In genomic region chr4:82957045-82957444, GRCh38 we compare ENCODE assay signal across 26 cellular contexts. TPM values are rescaled to one million over a fixed set of nuclear protein-coding genes. Genes with fewer than 3 reads are reported as not detected.
DNase-seq lines count a peak whose midpoint lies in the region; ATAC-seq and TF ChIP-seq lines count a peak whose summit lies in the region.
"Had no signal": no experiment of that assay in that cellular context is flagged by ENCODE, and none has a peak within 500 bp of the region (broad histone marks: within the 10 kb centered on the region; RNA-seq: fewer than 3 reads in every experiment).

No MANE protein-coding gene starts in this region.

- H3K4me1 ChIP-seq in foreskin keratinocyte (no peaks in the 10 kb centered on the region), prostate gland (replicated peaks) (no peaks in the 10 kb centered on the region)
- H3K4me1 ChIP-seq: esophagus squamous epithelium, lower lobe of right lung, Peyer's patch had no signal

- no peak overlapping the region for H3K27ac ChIP-seq in foreskin keratinocyte
- H3K27ac ChIP-seq in prostate gland, result no peak overlapping the region
- H3K27ac ChIP-seq: esophagus squamous epithelium, lower lobe of right lung, Peyer's patch had no signal

- H3K9me3 ChIP-seq in prostate gland, result no peaks in the 10 kb centered on the region
- H3K9me3 ChIP-seq: esophagus squamous epithelium, lower lobe of right lung, Peyer's patch had no signal

- no peaks in the 10 kb centered on the region for H3K27me3 ChIP-seq in foreskin keratinocyte
- no peaks in the 10 kb centered on the region for H3K27me3 ChIP-seq in prostate gland (replicated peaks; ENCODE audit: insufficient read depth)
- H3K27me3 ChIP-seq: esophagus squamous epithelium, Peyer's patch had no signal

- TF ChIP-seq CTCF in foreskin keratinocyte (conservative IDR thresholded peaks at IDR 0.05) (no peak), prostate gland (IDR thresholded peaks at IDR 0.05) (no peak)

- DNase-seq in activated naive CD4-positive, alpha-beta T cell treated with anti-CD3 and anti-CD28 coated beads, Interleukin-2, amount 10 ng/mL, durations not matched to agents 7 days and 5 days, result no peak
- no peak for DNase-seq in activated naive CD4-positive, alpha-beta T cell (lab: John Stamatoyannopoulos, UW)
- peak; percentile 56 for DNase-seq in NOMO-1 treated with DMSO at 0.1 percent for 48 hours (lab: John Stamatoyannopoulos, UW; ENCODE audit: unreplicated experiment)
- DNase-seq in foreskin keratinocyte, result peak; percentile 2 to 11
- DNase-seq in prostate gland (ENCODE audit: low spot score), result no peak
- DNase-seq in SIG-M5 (lab: John Stamatoyannopoulos, UW), result no peak
- DNase-seq in DMS79 treated with DMSO at 0.1 percent for 48 hours (lab: John Stamatoyannopoulos, UW), result no peak
- DNase-seq: ACHN; activated CD4-positive, alpha-beta T cell treated with anti-CD3 and anti-CD28 coated beads, Interleukin-2, amount 50 U/mL, for 48 hours; activated T-cell treated with anti-CD3 and anti-CD28 coated beads, Interleukin-2, amount 50 U/mL, for 4 hours; caudate nucleus; DMS153; effector CD4-positive, alpha-beta T cell; esophagus squamous epithelium; glutamatergic neuron; lower lobe of right lung; NCI-H1092 treated with DMSO at 0.1 percent for 48 hours; NCI-H526 treated with DMSO at 0.1 percent for 48 hours; Peyer's patch; right cardiac atrium; stimulated activated CD4-positive, alpha-beta T cell treated with anti-CD3 and anti-CD28 coated beads, Interleukin-15, amount 100 ng/mL, for 24 hours; stimulated activated naive CD4-positive, alpha-beta T cell had no signal

- CTCF ChIA-PET in activated naive CD4-positive, alpha-beta T cell treated with anti-CD3 and anti-CD28 coated beads, Interleukin-2, amount 10 ng/mL, durations not matched to agents 7 days and 5 days (lab: Charles Lee), result interaction anchor here (1.1 kb wide), 1 partner anchor 12 kb away, joined by 5 read pairs; no protein-coding TSS in a partner anchor

- H3K4me3 ChIP-seq in prostate gland, result no peak overlapping the region
- H3K4me3 ChIP-seq: esophagus squamous epithelium, lower lobe of right lung, Peyer's patch had no signal

- H3K36me3 ChIP-seq in prostate gland, result no peaks in the 10 kb centered on the region

- peaks cover 12% of the 10 kb centered on the region for H3K4me1 Mint-ChIP-seq in activated naive CD4-positive, alpha-beta T cell treated with anti-CD3 and anti-CD28 coated beads, Interleukin-2, amount 10 ng/mL, durations not matched to agents 7 days and 5 days

- H3K4me3 Mint-ChIP-seq in activated naive CD4-positive, alpha-beta T cell treated with anti-CD3 and anti-CD28 coated beads, Interleukin-2, amount 10 ng/mL, durations not matched to agents 7 days and 5 days, result no peak overlapping the region
- H3K4me3 Mint-ChIP-seq: activated T-cell treated with anti-CD3 and anti-CD28 coated beads, Interleukin-2, amount 50 U/mL, for 4 hours; CD4-positive, CD25-positive, alpha-beta regulatory T cell; type B pancreatic cell had no signal

- TF ChIP-seq POLR2A in GM18505 (IDR thresholded peaks at IDR 0.05; ENCODE audit: borderline replicate concordance, extremely low read depth, insufficient read depth, insufficient read length), result no peak
- no peak for TF ChIP-seq POLR2A in prostate gland (IDR thresholded peaks at IDR 0.05)

- H3K27me3 Mint-ChIP-seq in activated naive CD4-positive, alpha-beta T cell treated with anti-CD3 and anti-CD28 coated beads, Interleukin-2, amount 10 ng/mL, durations not matched to agents 7 days and 5 days, result no peaks in the 10 kb centered on the region
- H3K27me3 Mint-ChIP-seq: CD4-positive, CD25-positive, alpha-beta regulatory T cell; type B pancreatic cell had no signal

- WGBS in prostate gland, result 70% methylated on average over 1 of the region's 1 CpG

- intact Hi-C loops in prostate gland (cut with DNase I), result no loop called here

- peak overlapping the region; percentile 33 for H3K27ac Mint-ChIP-seq in activated naive CD4-positive, alpha-beta T cell treated with anti-CD3 and anti-CD28 coated beads, Interleukin-2, amount 10 ng/mL, durations not matched to agents 7 days and 5 days
- H3K27ac Mint-ChIP-seq: CD4-positive, CD25-positive, alpha-beta regulatory T cell; type B pancreatic cell had no signal

- ATAC-seq in GM18505 (IDR thresholded peaks at IDR 0.05; ENCODE audit: unreplicated experiment) (peak; percentile 48), foreskin keratinocyte (no peak)
- ATAC-seq: activated T-cell treated with anti-CD3 and anti-CD28 coated beads, Interleukin-2, amount 50 U/mL, for 4 hours; lower lobe of right lung; right cardiac atrium; SK-N-SH treated with all-trans-retinoic acid at 6 μM for 48 hours had no signal

- H3K36me3 Mint-ChIP-seq in activated naive CD4-positive, alpha-beta T cell treated with anti-CD3 and anti-CD28 coated beads, Interleukin-2, amount 10 ng/mL, durations not matched to agents 7 days and 5 days, result peaks cover 43% of the 10 kb centered on the region

- no peaks in the 10 kb centered on the region for H3K9me3 Mint-ChIP-seq in activated naive CD4-positive, alpha-beta T cell treated with anti-CD3 and anti-CD28 coated beads, Interleukin-2, amount 10 ng/mL, durations not matched to agents 7 days and 5 days
- H3K9me3 Mint-ChIP-seq: activated T-cell treated with anti-CD3 and anti-CD28 coated beads, Interleukin-2, amount 50 U/mL, for 4 hours had no signal

RNA-seq across cellular contexts. Expression of gene LIN54, which starts 53.6 kb away (rescaled TPM):
- total RNA-seq in foreskin keratinocyte (13.8 and 15.6 TPM in 2 replicates), prostate gland (10 to 100 TPM in 1 of 2 donors, 1 to 10 TPM in 1; 9.7 to 13.9 TPM)
- polyA plus RNA-seq in foreskin keratinocyte, result 1.7 and 2.5 TPM in 2 replicates

RNA-seq across cellular contexts. Expression of gene THAP9, which starts 56.5 kb away (rescaled TPM):
- total RNA-seq in foreskin keratinocyte (1.6 and 1.8 TPM in 2 replicates), prostate gland (1 to 10 TPM; 7.6 to 8.6 TPM)
- polyA plus RNA-seq in foreskin keratinocyte, result 0.34 and 0.58 TPM in 2 replicates

Comparison
In these comparisons a context has a peak if more than half of its experiments do, and no peak if none do; other contexts are left out.
1. DNase-seq: peak in NOMO-1 treated with DMSO at 0.1 percent for 48 hours (single experiment) and foreskin keratinocyte (2 of 2); none in activated naive CD4-positive, alpha-beta T cell treated with anti-CD3 and anti-CD28 coated beads, Interleukin-2, amount 10 ng/mL, durations not matched to agents 7 days and 5 days (single experiment), activated naive CD4-positive, alpha-beta T cell (0 of 4), prostate gland (single experiment), SIG-M5 (single experiment) and DMS79 treated with DMSO at 0.1 percent for 48 hours (single experiment).